27 cellular contexts compared by ENCODE assay signal in genomic region chr6:16040282-16040974, GRCh38.
"Had no signal": no experiment of that assay in that cellular context is flagged by ENCODE, and none has a peak within 500 bp of the region (broad histone marks: within the 10 kb centered on the region; RNA-seq: fewer than 3 reads in every experiment).

No MANE protein-coding gene starts in this region.

- H3K27ac Mint-ChIP-seq: naive thymus-derived CD8-positive, alpha-beta T cell; nephron; progenitor cell of endocrine pancreas; type B pancreatic cell had no signal

- DNase-seq: heart left ventricle; hypothalamus; islet precursor cell; left ventricle myocardium inferior; midbrain; mucosa of descending colon; naive thymus-derived CD8-positive, alpha-beta T cell; ovary; right lobe of liver; stimulated activated CD4-positive, alpha-beta T cell treated with anti-CD3 and anti-CD28 coated beads, Interleukin-1b, Interleukin-23, amount 100 ng/mL, for 48 hours; stimulated activated CD4-positive, alpha-beta T cell treated with anti-CD3 and anti-CD28 coated beads, Interleukin-2, amount 100 ng/mL, for 48 hours; stimulated activated CD4-positive, alpha-beta T cell treated with anti-CD3 and anti-CD28 coated beads, Interleukin-4, amount 100 ng/mL, for 4 hours; stimulated activated CD8-positive, alpha-beta memory T cell treated with anti-CD3 and anti-CD28 coated beads, Interleukin-4, amount 100 ng/mL, for 48 hours; stimulated activated naive CD4-positive, alpha-beta T cell; tibial artery had no signal

- H3K27me3 Mint-ChIP-seq: type B pancreatic cell had no signal

- H3K36me3 Mint-ChIP-seq: type B pancreatic cell had no signal

- H3K27ac ChIP-seq: heart left ventricle, left ventricle myocardium inferior, neutrophil, ovary, right atrium auricular region, right lobe of liver, suprapubic skin, thoracic aorta, tibial artery, vagina had no signal

- H3K4me3 Mint-ChIP-seq: naive thymus-derived CD8-positive, alpha-beta T cell; nephron; neural crest cell; stimulated activated naive CD8-positive, alpha-beta T cell treated with anti-CD3 and anti-CD28 coated beads, Interleukin-15, Interleukin-2, amounts not matched to agents 100 ng/mL and 50 ng/mL, for 24 hours; type B pancreatic cell had no signal

- H3K36me3 ChIP-seq: heart left ventricle, left ventricle myocardium inferior, neutrophil, ovary, right atrium auricular region, right lobe of liver, suprapubic skin, thoracic aorta, tibial artery, vagina had no signal

- H3K4me2 ChIP-seq: smooth muscle cell had no signal

- H3K4me1 ChIP-seq: right atrium auricular region, right lobe of liver, tibial artery, vagina had no signal

- ATAC-seq: heart left ventricle; mucosa of descending colon; naive thymus-derived CD8-positive, alpha-beta T cell had no signal

- H3K27me3 ChIP-seq: heart left ventricle, neutrophil, ovary, right atrium auricular region, right lobe of liver, suprapubic skin, tibial artery, vagina had no signal

- H3K9me3 ChIP-seq: mucosa of descending colon, neutrophil, ovary, right lobe of liver, suprapubic skin, thoracic aorta, tibial artery, vagina had no signal

- H3K4me3 ChIP-seq: heart left ventricle, left ventricle myocardium inferior, lung, mucosa of descending colon, ovary, right atrium auricular region, right lobe of liver, smooth muscle cell, suprapubic skin, thoracic aorta, tibial artery, vagina had no signal

- H3K9me3 Mint-ChIP-seq: stimulated activated naive CD8-positive, alpha-beta T cell treated with anti-CD3 and anti-CD28 coated beads, Interleukin-15, Interleukin-2, amounts not matched to agents 100 ng/mL and 50 ng/mL, for 24 hours had no signal

- H3K4me1 Mint-ChIP-seq: naive thymus-derived CD8-positive, alpha-beta T cell; neural crest cell had no signal
